Comparison of ENCODE assay signal across 8 cellular contexts in genomic region chr5:179907570-179908324, GRCh38. TPM values are rescaled to one million over a fixed set of nuclear protein-coding genes. Genes with fewer than 3 reads are reported as not detected.
DNase-seq lines count a peak whose midpoint lies in the region; ATAC-seq and TF ChIP-seq lines count a peak whose summit lies in the region.

TBC1D9B (minus strand) TSS chr5:179907897; CDS start chr5:179907821, 76 bp downstream.

- H2AFZ ChIP-seq in neural cell (ENCODE audit: low read depth, low read length) = peak within 1 kb of the TSS; percentile 13

- no peaks in the 10 kb centered on the region for H3K36me3 ChIP-seq in neural cell (ENCODE audit: insufficient read depth, low read length)

- no peaks in the 10 kb centered on the region for H3K27me3 ChIP-seq in neural cell (ENCODE audit: insufficient read depth, low read depth, low read length)

- peaks cover 15% of the 10 kb centered on the region for H3K4me1 Mint-ChIP-seq in stimulated activated naive CD8-positive, alpha-beta T cell treated with anti-CD3 and anti-CD28 coated beads, Interleukin-15, amount 100 ng/mL, for 72 hours

- H3K79me2 ChIP-seq in neural cell (replicated peaks; ENCODE audit: insufficient read depth, low read length) = peaks cover 8% of the 10 kb centered on the region

- peak; percentile 68 for TF ChIP-seq CTCF in neural cell (IDR thresholded peaks at IDR 0.05; ENCODE audit: poor library complexity, severe bottlenecking)

- ATAC-seq in GM19372 (IDR thresholded peaks at IDR 0.05; ENCODE audit: low read depth, unreplicated experiment) = peak; percentile 90
- peak; percentile 93 for ATAC-seq in HG03521 (IDR thresholded peaks at IDR 0.05; ENCODE audit: unreplicated experiment)
- ATAC-seq in stimulated activated naive CD8-positive, alpha-beta T cell treated with anti-CD3 and anti-CD28 coated beads, Interleukin-15, amount 100 ng/mL, for 72 hours = peak; percentile 93

- no peaks in the 10 kb centered on the region for H3K9me3 ChIP-seq in neural cell (ENCODE audit: low read length)

- H3K27ac Mint-ChIP-seq in stimulated activated naive CD8-positive, alpha-beta T cell treated with anti-CD3 and anti-CD28 coated beads, Interleukin-15, amount 100 ng/mL, for 72 hours = peak within 1 kb of the TSS; percentile 94 to 96

- TF ChIP-seq EP300 in neural cell (conservative IDR thresholded peaks at IDR 0.05; ENCODE audit: poor library complexity, severe bottlenecking) = no peak

- H3K4me2 ChIP-seq in neural cell (ENCODE audit: low read length) = peak within 1 kb of the TSS; percentile 69

- H3F3A ChIP-seq in neural cell (ENCODE audit: insufficient read depth, low read length, poor library complexity, severe bottlenecking) = no peaks in the 10 kb centered on the region

- H3K9me2 ChIP-seq in neural cell (ENCODE audit: insufficient read depth, low read length) = no peaks in the 10 kb centered on the region

- peak within 1 kb of the TSS; percentile 73 for H3K4me3 ChIP-seq in neural cell (ENCODE audit: low read length)

- peak within 1 kb of the TSS; percentile 65 for H3K9ac ChIP-seq in neural cell (ENCODE audit: low read length)

- H3K9me3 Mint-ChIP-seq in stimulated activated naive CD8-positive, alpha-beta T cell treated with anti-CD3 and anti-CD28 coated beads, Interleukin-15, amount 100 ng/mL, for 72 hours = no peaks in the 10 kb centered on the region

- no peak within 1 kb of the TSS for H3K27ac ChIP-seq in neural cell (ENCODE audit: low read length)

- peak; percentile 22 for TF ChIP-seq RAD21 in neural cell (conservative IDR thresholded peaks at IDR 0.05)

- H3K27me3 Mint-ChIP-seq in stimulated activated naive CD8-positive, alpha-beta T cell treated with anti-CD3 and anti-CD28 coated beads, Interleukin-15, amount 100 ng/mL, for 72 hours = no peaks in the 10 kb centered on the region

- H4K20me1 ChIP-seq in neural cell (ENCODE audit: insufficient read depth) = no peaks in the 10 kb centered on the region

- peak within 1 kb of the TSS; percentile 92 to 97 for H3K4me3 Mint-ChIP-seq in stimulated activated naive CD8-positive, alpha-beta T cell treated with anti-CD3 and anti-CD28 coated beads, Interleukin-15, amount 100 ng/mL, for 72 hours

- peak; percentile 10 for DNase-seq in COLO829 (ENCODE audit: low spot score)
- DNase-seq in RPMI8226 = peak; percentile 82
- DNase-seq in activated effector memory CD4-positive, alpha-beta T cell treated with anti-CD3 and anti-CD28 coated beads, Interleukin-2, amount 50 U/mL, for 16 hours = peak; percentile 89
- DNase-seq in fibroblast of the conjunctiva (ENCODE audit: low read depth) = peak; percentile 32
- peak; percentile 70 for DNase-seq in stimulated activated naive CD8-positive, alpha-beta T cell treated with anti-CD3 and anti-CD28 coated beads, Interleukin-15, amount 100 ng/mL, for 72 hours

TF ChIP-seq in neural cell, 6 proteins besides CTCF, POLR2A, EP300 and RAD21:
- TF ChIP-seq, protein P1, sequence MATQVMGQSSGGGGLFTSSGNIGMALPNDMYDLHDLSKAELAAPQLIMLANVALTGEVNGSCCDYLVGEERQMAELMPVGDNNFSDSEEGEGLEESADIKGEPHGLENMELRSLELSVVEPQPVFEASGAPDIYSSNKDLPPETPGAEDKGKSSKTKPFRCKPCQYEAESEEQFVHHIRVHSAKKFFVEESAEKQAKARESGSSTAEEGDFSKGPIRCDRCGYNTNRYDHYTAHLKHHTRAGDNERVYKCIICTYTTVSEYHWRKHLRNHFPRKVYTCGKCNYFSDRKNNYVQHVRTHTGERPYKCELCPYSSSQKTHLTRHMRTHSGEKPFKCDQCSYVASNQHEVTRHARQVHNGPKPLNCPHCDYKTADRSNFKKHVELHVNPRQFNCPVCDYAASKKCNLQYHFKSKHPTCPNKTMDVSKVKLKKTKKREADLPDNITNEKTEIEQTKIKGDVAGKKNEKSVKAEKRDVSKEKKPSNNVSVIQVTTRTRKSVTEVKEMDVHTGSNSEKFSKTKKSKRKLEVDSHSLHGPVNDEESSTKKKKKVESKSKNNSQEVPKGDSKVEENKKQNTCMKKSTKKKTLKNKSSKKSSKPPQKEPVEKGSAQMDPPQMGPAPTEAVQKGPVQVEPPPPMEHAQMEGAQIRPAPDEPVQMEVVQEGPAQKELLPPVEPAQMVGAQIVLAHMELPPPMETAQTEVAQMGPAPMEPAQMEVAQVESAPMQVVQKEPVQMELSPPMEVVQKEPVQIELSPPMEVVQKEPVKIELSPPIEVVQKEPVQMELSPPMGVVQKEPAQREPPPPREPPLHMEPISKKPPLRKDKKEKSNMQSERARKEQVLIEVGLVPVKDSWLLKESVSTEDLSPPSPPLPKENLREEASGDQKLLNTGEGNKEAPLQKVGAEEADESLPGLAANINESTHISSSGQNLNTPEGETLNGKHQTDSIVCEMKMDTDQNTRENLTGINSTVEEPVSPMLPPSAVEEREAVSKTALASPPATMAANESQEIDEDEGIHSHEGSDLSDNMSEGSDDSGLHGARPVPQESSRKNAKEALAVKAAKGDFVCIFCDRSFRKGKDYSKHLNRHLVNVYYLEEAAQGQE (IDR thresholded peaks at IDR 0.05; ENCODE audit: borderline replicate concordance) = no peak
- TF ChIP-seq SMC3 (conservative IDR thresholded peaks at IDR 0.05; ENCODE audit: poor library complexity) = peak; percentile 41
TF ChIP-seq in neural cell: peak in this region for 1.

RNA-seq across cellular contexts. Expression of gene TBC1D9B, which starts in this region (rescaled TPM):
- 50.7 and 84.2 TPM in 2 replicates for polyA plus RNA-seq in neural cell
- polyA minus RNA-seq in neural cell = 65.1 and 80.3 TPM in 2 replicates

Comparison
In these comparisons a context has a peak if more than half of its experiments do, and no peak if none do; other contexts are left out.
1. DNase-seq: peak in every context shown above with its lines; median percentile 89 in activated effector memory CD4-positive, alpha-beta T cell treated with anti-CD3 and anti-CD28 coated beads, Interleukin-2, amount 50 U/mL, for 16 hours; 82 in RPMI8226; 70 in stimulated activated naive CD8-positive, alpha-beta T cell treated with anti-CD3 and anti-CD28 coated beads, Interleukin-15, amount 100 ng/mL, for 72 hours; 32 in fibroblast of the conjunctiva; 10 in COLO829.